In the genomic region with DNA sequence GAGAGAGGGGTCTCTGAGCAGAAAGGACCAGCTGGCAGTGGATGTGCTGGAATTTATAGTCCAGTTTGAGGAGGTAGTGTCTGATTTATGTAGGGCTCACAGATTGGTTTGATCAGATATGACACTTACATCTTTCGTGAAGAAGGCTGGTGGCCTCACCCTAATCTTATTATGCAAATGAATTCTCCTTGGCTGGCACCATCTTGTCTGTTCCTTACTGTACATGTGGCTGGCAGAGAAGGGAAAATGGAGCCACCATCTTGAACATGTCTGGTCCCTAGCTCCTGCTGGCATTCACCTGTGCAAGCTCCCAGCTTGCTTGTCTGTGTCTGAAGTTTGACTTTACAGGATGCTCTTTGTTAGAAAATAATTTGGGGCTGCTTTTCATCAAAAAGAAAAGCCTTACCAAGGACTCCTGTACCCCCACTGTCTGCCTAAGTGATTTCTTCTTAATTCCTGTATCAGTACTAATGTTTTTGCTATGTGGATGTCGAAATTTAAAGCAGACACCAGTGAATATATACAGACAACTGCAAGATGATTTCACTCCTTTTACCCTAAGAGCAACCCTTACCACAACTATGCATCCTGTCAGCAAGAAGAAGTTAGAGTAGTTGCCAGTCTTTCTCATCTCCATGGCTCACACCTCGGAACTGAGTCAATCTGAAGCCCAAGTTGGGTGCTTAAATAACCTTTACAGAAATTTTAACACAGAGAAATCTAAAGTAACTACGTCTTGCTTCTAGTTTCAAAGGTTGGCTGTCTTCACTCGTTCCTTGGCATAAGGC, we compare ENCODE assay signal across 19 cellular contexts.
DNase-seq lines count a peak whose midpoint lies in the region; ATAC-seq and TF ChIP-seq lines count a peak whose summit lies in the region.
"Had no signal": no experiment of that assay in that cellular context is flagged by ENCODE, and none has a peak within 500 bp of the region (broad histone marks: within the 10 kb centered on the region; RNA-seq: fewer than 3 reads in every experiment).

No MANE protein-coding gene starts in this region.

- POLR2A ChIA-PET in AG04449 (lab: Yijun Ruan, JAX) = interaction anchor here (1.4 kb wide), 1 partner anchor 19 kb away, joined by 5 read pairs; no protein-coding TSS in a partner anchor
- POLR2A ChIA-PET in CD8-positive, alpha-beta memory T cell (lab: Charles Lee) = no interaction called here

- peak overlapping the region; percentile 61 for H3K4me2 ChIP-seq in GM23248 (ENCODE audit: unreplicated experiment)

- H3K27ac Mint-ChIP-seq in CD8-positive, alpha-beta memory T cell = no peak overlapping the region
- H3K27ac Mint-ChIP-seq: IgD-negative memory B cell; naive thymus-derived CD8-positive, alpha-beta T cell had no signal

- H3K36me3 Mint-ChIP-seq in CD8-positive, alpha-beta memory T cell = no peaks in the 10 kb centered on the region
- H3K36me3 Mint-ChIP-seq: IgD-negative memory B cell; naive thymus-derived CD8-positive, alpha-beta T cell had no signal

- H3K4me3 Mint-ChIP-seq in CD8-positive, alpha-beta memory T cell = no peak overlapping the region
- H3K4me3 Mint-ChIP-seq: IgD-negative memory B cell; naive thymus-derived CD8-positive, alpha-beta T cell had no signal

- CTCF ChIA-PET in AG04449 (lab: Yijun Ruan, JAX) = interaction anchor here (0.9 to 1.2 kb wide), 4 partner anchors 16 to 323 kb away, joined by 3 to 4 read pairs (median 4); no protein-coding TSS in a partner anchor
- CTCF ChIA-PET in CD8-positive, alpha-beta memory T cell (lab: Charles Lee) = no interaction called here

- H3K9me3 Mint-ChIP-seq in CD8-positive, alpha-beta memory T cell = peaks cover 2 to 36% (median 9%) of the 10 kb centered on the region in 5 donors

- H3K4me3 ChIP-seq in AG04449 (ENCODE audit: low read depth, low read length) (no peak overlapping the region), GM23248 (peak overlapping the region; percentile 32)
- no peak overlapping the region for H3K4me3 ChIP-seq in CD8-positive, alpha-beta memory T cell (ENCODE audit: low read length)
- H3K4me3 ChIP-seq: lower lobe of right lung, testis had no signal

- H3K4me1 ChIP-seq in GM23248 (ENCODE audit: insufficient read depth) = peaks cover 25% of the 10 kb centered on the region
- H3K4me1 ChIP-seq in CD8-positive, alpha-beta memory T cell (ENCODE audit: insufficient read depth, low read length) = no peaks in the 10 kb centered on the region
- H3K4me1 ChIP-seq: lower lobe of right lung, testis had no signal

- H3K4me1 Mint-ChIP-seq in CD8-positive, alpha-beta memory T cell = no peaks in the 10 kb centered on the region
- H3K4me1 Mint-ChIP-seq: IgD-negative memory B cell; naive thymus-derived CD8-positive, alpha-beta T cell had no signal

- DNase-seq in AG04449 (ENCODE audit: low read depth, low spot score) (peak; percentile 93), GM23248 (peak; percentile 94), amniotic stem cell (lab: John Stamatoyannopoulos, UW) (peak; percentile 40), fibroblast of the conjunctiva (ENCODE audit: low read depth) (peak; percentile 49), SW 1271 (lab: John Stamatoyannopoulos, UW) (no peak), NK-92 (lab: John Stamatoyannopoulos, UW; ENCODE audit: unreplicated experiment) (no peak)
- DNase-seq in CD8-positive, alpha-beta memory T cell = no peak
- no peak for DNase-seq in stimulated activated naive CD8-positive, alpha-beta T cell treated with anti-CD3 and anti-CD28 coated beads, Interleukin-15, Interleukin-2, amounts not matched to agents 100 U/mL and 50 U/mL, for 24 hours
- DNase-seq: activated CD4-positive, alpha-beta T cell treated with anti-CD3 and anti-CD28 coated beads, Interleukin-2, amount 50 U/mL, for 4 hours; AML-193; amygdala; dermis blood vessel endothelial cell; foreskin melanocyte; lower lobe of right lung; naive thymus-derived CD8-positive, alpha-beta T cell; NCI-H1048; SHP77 treated with DMSO at 0.1 percent for 48 hours; testis had no signal

- H3F3A ChIP-seq in GM23248 (ENCODE audit: insufficient read depth) = peaks cover 26% of the 10 kb centered on the region

- ATAC-seq in stimulated activated naive CD8-positive, alpha-beta T cell treated with anti-CD3 and anti-CD28 coated beads, Interleukin-15, Interleukin-2, amounts not matched to agents 100 U/mL and 50 U/mL, for 24 hours = no peak
- ATAC-seq: lower lobe of right lung; naive thymus-derived CD8-positive, alpha-beta T cell had no signal

- H2AFZ ChIP-seq in GM23248 = peak overlapping the region; percentile 17; the same call in 1 of the 2 replicates

- no peak for TF ChIP-seq CTCF in AG04449 (IDR thresholded peaks at IDR 0.05; ENCODE audit: insufficient read depth, low read length, missing control alignments)

- no peaks in the 10 kb centered on the region for H3K79me2 ChIP-seq in GM23248 (ENCODE audit: insufficient read depth)

- no peak overlapping the region for H3K9ac ChIP-seq in GM23248

- peak overlapping the region; percentile 79 for H3K27ac ChIP-seq in GM23248
- no peak overlapping the region for H3K27ac ChIP-seq in CD8-positive, alpha-beta memory T cell (ENCODE audit: low read depth, low read length)
- H3K27ac ChIP-seq: lower lobe of right lung, testis had no signal

- no peaks in the 10 kb centered on the region for H3K27me3 Mint-ChIP-seq in CD8-positive, alpha-beta memory T cell
- H3K27me3 Mint-ChIP-seq: IgD-negative memory B cell; naive thymus-derived CD8-positive, alpha-beta T cell had no signal

- 8 to 10% methylated on average over 5 of the region's 5 CpGs for WGBS in GM23248 (ENCODE audit: low coverage in 1 of 2, low lambda C conversion rate in 2 of 2, missing lambda C conversion rate in 2 of 2), 2 experiments

- H3K36me3 ChIP-seq in GM23248 (ENCODE audit: low read depth) = no peaks in the 10 kb centered on the region; the same call in 1 of the 2 replicates
- no peaks in the 10 kb centered on the region for H3K36me3 ChIP-seq in CD8-positive, alpha-beta memory T cell (ENCODE audit: insufficient read depth, low read length)
- H3K36me3 ChIP-seq: lower lobe of right lung had no signal

- in situ Hi-C loops in GM23248 (cut with MboI) = no loop called here

- no peaks in the 10 kb centered on the region for H3K9me2 ChIP-seq in GM23248 (ENCODE audit: insufficient read depth)

- no peaks in the 10 kb centered on the region for H4K20me1 ChIP-seq in GM23248 (ENCODE audit: insufficient read depth)

- H3K27me3 ChIP-seq in GM23248 (replicated peaks; ENCODE audit: insufficient read depth) = no peaks in the 10 kb centered on the region
- no peaks in the 10 kb centered on the region for H3K27me3 ChIP-seq in CD8-positive, alpha-beta memory T cell (ENCODE audit: insufficient read depth, low read length, poor library complexity, severe bottlenecking)
- H3K27me3 ChIP-seq: testis had no signal

- peaks cover under 1% of the 10 kb centered on the region for H3K9me3 ChIP-seq in GM23248 (ENCODE audit: low read depth)
- no peaks in the 10 kb centered on the region for H3K9me3 ChIP-seq in CD8-positive, alpha-beta memory T cell (ENCODE audit: low read length)
- H3K9me3 ChIP-seq: lower lobe of right lung, testis had no signal

Comparison
In these comparisons a context has a peak if more than half of its experiments do, and no peak if none do; other contexts are left out.
1. DNase-seq: peak in AG04449 (single experiment), GM23248 (single experiment), amniotic stem cell (single experiment) and fibroblast of the conjunctiva (single experiment); none in SW 1271 (0 of 2), CD8-positive, alpha-beta memory T cell (0 of 5), stimulated activated naive CD8-positive, alpha-beta T cell treated with anti-CD3 and anti-CD28 coated beads, Interleukin-15, Interleukin-2, amounts not matched to agents 100 U/mL and 50 U/mL, for 24 hours (single experiment) and NK-92 (single experiment).